In the genomic region with DNA sequence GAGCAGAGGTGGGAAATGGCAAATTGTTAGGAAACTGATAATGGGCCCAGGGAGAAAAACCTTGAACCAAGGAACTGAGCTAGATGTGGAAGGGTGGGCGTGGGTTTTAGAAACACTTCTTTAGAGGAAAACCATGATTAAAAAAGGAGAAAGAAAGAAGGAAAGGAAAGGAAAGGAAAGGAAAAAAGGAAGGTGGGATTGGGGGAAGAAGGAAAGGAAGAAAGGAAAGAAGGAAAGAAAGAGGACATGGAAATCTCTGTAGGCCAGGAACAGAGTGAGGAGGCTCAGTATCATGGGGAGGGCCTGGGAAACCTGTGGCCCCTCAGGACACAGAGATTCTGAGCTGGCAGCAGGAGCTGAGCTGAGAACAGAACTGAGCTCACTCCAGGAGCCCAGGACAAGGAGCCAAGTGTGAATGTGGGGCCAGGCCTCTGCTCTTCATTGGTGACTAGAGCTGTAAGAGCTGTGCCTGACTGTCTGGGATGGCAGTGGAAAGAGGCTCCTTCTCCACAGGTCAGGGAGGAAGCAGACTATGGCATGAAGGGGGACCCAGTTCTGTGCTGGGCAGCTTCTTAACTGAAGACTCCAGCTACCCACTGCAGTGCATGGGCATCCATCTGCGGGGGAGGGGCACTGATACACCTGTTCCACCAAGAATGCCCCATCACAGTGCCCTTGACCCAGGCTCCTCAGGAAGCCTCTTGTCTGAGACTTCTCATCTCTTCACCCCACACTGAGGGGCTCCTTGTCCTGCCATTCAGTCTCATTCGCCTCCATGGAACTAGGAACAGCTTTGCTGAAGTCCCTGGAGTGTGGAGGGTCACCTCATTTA, we compare ENCODE assay signal across 12 cellular contexts.
DNase-seq lines count a peak whose midpoint lies in the region; ATAC-seq, FAIRE-seq and TF ChIP-seq lines count a peak whose summit lies in the region.
"Had no signal": no experiment of that assay in that cellular context is flagged by ENCODE, and none has a peak within 500 bp of the region (broad histone marks: within the 10 kb centered on the region; RNA-seq: fewer than 3 reads in every experiment).

No MANE protein-coding gene starts in this region.

- H3K27ac Mint-ChIP-seq in CD4-positive, alpha-beta T cell: peak overlapping the region; percentile 90
- peak overlapping the region; percentile 95 for H3K27ac Mint-ChIP-seq in activated T-helper 1 cell treated with anti-CD3 and anti-CD28 coated beads, Interleukin-12 subunit alpha, Interleukin-12 subunit beta, Interleukin-2, Interleukin-4 antibody, amounts not matched to agents 30 ng/mL and 10 ng/mL and 1 ng/mL, durations not matched to agents 14 hours and 24 hours and 36 hours

- no peaks in the 10 kb centered on the region for H3K27me3 ChIP-seq in CD4-positive, alpha-beta T cell (ENCODE audit: control insufficient read depth, insufficient read depth, low read length)
- H3K27me3 ChIP-seq in DND-41 (ENCODE audit: insufficient read depth, low read length, poor library complexity) (no peaks in the 10 kb centered on the region), keratinocyte (ENCODE audit: control insufficient read depth, extremely low read depth, insufficient read depth, low read length) (no peaks in the 10 kb centered on the region), HepG2 (ENCODE audit: control insufficient read depth in 1 of 2, insufficient read depth in 2 of 2, low read length in 2 of 2) (peaks cover 0 to 5% of the 10 kb centered on the region in 2 experiments; a peak in 1 of 5 replicates)
- H3K27me3 ChIP-seq: breast epithelium had no signal

- H4K20me1 ChIP-seq in DND-41 (ENCODE audit: insufficient read depth, low read length): no peaks in the 10 kb centered on the region
- no peaks in the 10 kb centered on the region for H4K20me1 ChIP-seq in keratinocyte (ENCODE audit: control insufficient read depth, extremely low read depth, insufficient read depth, low read length)
- no peaks in the 10 kb centered on the region for H4K20me1 ChIP-seq in HepG2 (ENCODE audit: insufficient read depth, low read length)

- DNase-seq in CD4-positive, alpha-beta T cell: no peak
- DNase-seq in DND-41 (no peak), keratinocyte (ENCODE audit: low read depth, low spot score) (no peak), HepG2 (ENCODE audit: low spot score) (no peak)
- DNase-seq in activated T-helper 1 cell treated with anti-CD3 and anti-CD28 coated beads, Interleukin-12 subunit alpha, Interleukin-12 subunit beta, Interleukin-2, Interleukin-4 antibody, amounts not matched to agents 30 ng/mL and 10 ng/mL and 1 ng/mL, durations not matched to agents 14 hours and 24 hours and 36 hours (ENCODE audit: low spot score): no peak
- DNase-seq: GDM1; lower lobe of right lung; stimulated activated CD4-positive, alpha-beta T cell treated with anti-CD3 and anti-CD28 coated beads, Interleukin-2, amount 100 ng/mL, for 48 hours had no signal

- WGBS in HepG2 (ENCODE audit: low lambda C conversion rate): 10% methylated on average over 3 of the region's 3 CpGs

- H3K4me1 ChIP-seq in DND-41 (ENCODE audit: insufficient read depth, low read length) (peaks cover 35% of the 10 kb centered on the region), keratinocyte (ENCODE audit: control insufficient read depth, extremely low read depth, insufficient read depth, low read length) (peaks cover 31% of the 10 kb centered on the region), HepG2 (ENCODE audit: insufficient read depth, low read length) (no peaks in the 10 kb centered on the region)
- H3K4me1 ChIP-seq: breast epithelium had no signal

- H3K4me3 ChIP-seq in DND-41 (ENCODE audit: low read depth in 1 of 2, low read length in 2 of 2): no peak overlapping the region
- no peak overlapping the region for H3K4me3 ChIP-seq in keratinocyte (ENCODE audit: control insufficient read depth in 2 of 3, extremely low read depth in 1 of 3, insufficient read depth in 2 of 3, low read depth in 1 of 3, low read length in 3 of 3)
- no peak overlapping the region for H3K4me3 ChIP-seq in HepG2 (replicated peaks in 1 of 3; ENCODE audit: insufficient read depth in 1 of 3, low read depth in 2 of 3, low read length in 3 of 3)

- no peaks in the 10 kb centered on the region for H3K79me2 ChIP-seq in DND-41 (ENCODE audit: insufficient read depth, low read length)
- no peaks in the 10 kb centered on the region for H3K79me2 ChIP-seq in keratinocyte (ENCODE audit: control insufficient read depth, insufficient read depth, low read length)
- H3K79me2 ChIP-seq in HepG2 (ENCODE audit: insufficient read depth, low read length): no peaks in the 10 kb centered on the region

- H3K27ac ChIP-seq in CD4-positive, alpha-beta T cell (ENCODE audit: low read depth, low read length): no peak overlapping the region
- H3K27ac ChIP-seq in DND-41 (ENCODE audit: low read length): peak overlapping the region; percentile 65
- H3K27ac ChIP-seq in keratinocyte (ENCODE audit: control insufficient read depth, insufficient read depth, low read length): peak overlapping the region; percentile 53
- no peak overlapping the region for H3K27ac ChIP-seq in HepG2 (ENCODE audit: extremely low read length, insufficient read depth, low read length)
- H3K27ac ChIP-seq: breast epithelium, lower lobe of right lung had no signal

- H3K27me3 Mint-ChIP-seq in CD4-positive, alpha-beta T cell: peaks cover 5% of the 10 kb centered on the region
- no peaks in the 10 kb centered on the region for H3K27me3 Mint-ChIP-seq in activated T-helper 1 cell treated with anti-CD3 and anti-CD28 coated beads, Interleukin-12 subunit alpha, Interleukin-12 subunit beta, Interleukin-2, Interleukin-4 antibody, amounts not matched to agents 30 ng/mL and 10 ng/mL and 1 ng/mL, durations not matched to agents 14 hours and 24 hours and 36 hours (ENCODE audit: insufficient read depth)

- TF ChIP-seq CTCF in CD4-positive, alpha-beta T cell (IDR thresholded peaks at IDR 0.05): no peak
- TF ChIP-seq CTCF in DND-41 (IDR thresholded peaks at IDR 0.05; ENCODE audit: borderline replicate concordance, extremely low read depth, low read length, poor library complexity, severe bottlenecking) (no peak), keratinocyte (optimal IDR thresholded peaks at IDR 0.05 in 1 of 3, IDR thresholded peaks at IDR 0.05 in 1 of 3, conservative IDR thresholded peaks at IDR 0.05 in 1 of 3; ENCODE audit: extremely low read depth in 1 of 3, insufficient read depth in 2 of 3, low read length in 3 of 3) (no peak), HepG2 (CRISPR knock-in tag; IDR thresholded peaks at IDR 0.05) (no peak)

- TF ChIP-seq EP300 in HepG2 (IDR thresholded peaks at IDR 0.05; ENCODE audit: low read depth in 2 of 2, low read length in 2 of 2) (no peak), HepG2 (CRISPR knock-in tag; IDR thresholded peaks at IDR 0.05; ENCODE audit: borderline replicate concordance) (no peak)

- H2AFZ ChIP-seq in DND-41 (ENCODE audit: low read depth, low read length): no peak overlapping the region
- no peak overlapping the region for H2AFZ ChIP-seq in keratinocyte (ENCODE audit: control insufficient read depth, low read length)
- H2AFZ ChIP-seq in HepG2 (ENCODE audit: low read length): no peak overlapping the region

- no peak for FAIRE-seq in keratinocyte (lab: Jason Lieb, UNC)
- FAIRE-seq in HepG2 (lab: Jason Lieb, UNC): no peak

- no TSS peak for BruUV-seq in HepG2 (replicated peaks; lab: Mats Ljungman, UMichigan)

- no peaks in the 10 kb centered on the region for H3K9me3 Mint-ChIP-seq in CD4-positive, alpha-beta T cell
- no peaks in the 10 kb centered on the region for H3K9me3 Mint-ChIP-seq in activated T-helper 1 cell treated with anti-CD3 and anti-CD28 coated beads, Interleukin-12 subunit alpha, Interleukin-12 subunit beta, Interleukin-2, Interleukin-4 antibody, amounts not matched to agents 30 ng/mL and 10 ng/mL and 1 ng/mL, durations not matched to agents 14 hours and 24 hours and 36 hours

- H3K36me3 Mint-ChIP-seq in CD4-positive, alpha-beta T cell (ENCODE audit: low read depth): peaks cover 6% of the 10 kb centered on the region
- H3K36me3 Mint-ChIP-seq in activated T-helper 1 cell treated with anti-CD3 and anti-CD28 coated beads, Interleukin-12 subunit alpha, Interleukin-12 subunit beta, Interleukin-2, Interleukin-4 antibody, amounts not matched to agents 30 ng/mL and 10 ng/mL and 1 ng/mL, durations not matched to agents 14 hours and 24 hours and 36 hours (ENCODE audit: low read depth): peaks cover 6% of the 10 kb centered on the region

- intact Hi-C loops in CD4-positive, alpha-beta T cell (cut with DNase I, micrococcal nuclease): loop anchor here in 1 of 2 experiments (5.0 kb wide), 2 partner anchors 50 to 65 kb away; no protein-coding TSS in a partner anchor
- intact Hi-C loops in activated T-helper 1 cell treated with anti-CD3 and anti-CD28 coated beads, Interleukin-12 subunit alpha, Interleukin-12 subunit beta, Interleukin-2, Interleukin-4 antibody, amounts not matched to agents 30 ng/mL and 10 ng/mL and 1 ng/mL, durations not matched to agents 14 hours and 24 hours and 36 hours (cut with micrococcal nuclease): no loop called here
- intact Hi-C loops in HepG2 (cut with micrococcal nuclease; ENCODE audit: unreplicated experiment): no loop called here

- in situ Hi-C loops in HepG2 (cut with HindIII; ENCODE audit: extremely low pct_ligation_motif_present, low pct_unique_long_range_greater_than_20kb): no loop called here

- POLR2A ChIA-PET in CD4-positive, alpha-beta T cell (lab: Charles Lee): interaction anchor here (0.8 to 3.9 kb wide), 4 partner anchors 10 to 116 kb away, joined by 3 to 34 read pairs (median 16); partner anchors contain the start of gene BACH2
- POLR2A ChIA-PET in HepG2 (lab: Yijun Ruan, JAX): no interaction called here

- dilution Hi-C loops in keratinocyte (cut with MboI; ENCODE audit: extremely low pct_ligation_motif_present, low sequenced_read_pairs): no loop called here

- peak overlapping the region; percentile 35 for H3K4me3 Mint-ChIP-seq in CD4-positive, alpha-beta T cell
- H3K4me3 Mint-ChIP-seq in activated T-helper 1 cell treated with anti-CD3 and anti-CD28 coated beads, Interleukin-12 subunit alpha, Interleukin-12 subunit beta, Interleukin-2, Interleukin-4 antibody, amounts not matched to agents 30 ng/mL and 10 ng/mL and 1 ng/mL, durations not matched to agents 14 hours and 24 hours and 36 hours: peak overlapping the region; percentile 5

- H3K4me1 Mint-ChIP-seq in CD4-positive, alpha-beta T cell (ENCODE audit: low read depth): peaks cover 37% of the 10 kb centered on the region
- peaks cover 81% of the 10 kb centered on the region for H3K4me1 Mint-ChIP-seq in activated T-helper 1 cell treated with anti-CD3 and anti-CD28 coated beads, Interleukin-12 subunit alpha, Interleukin-12 subunit beta, Interleukin-2, Interleukin-4 antibody, amounts not matched to agents 30 ng/mL and 10 ng/mL and 1 ng/mL, durations not matched to agents 14 hours and 24 hours and 36 hours (ENCODE audit: low read depth)

- H3K9ac ChIP-seq in DND-41 (ENCODE audit: low read depth, low read length) (no peak overlapping the region), keratinocyte (ENCODE audit: control insufficient read depth, extremely low read depth, insufficient read depth, low read length) (no peak overlapping the region), HepG2 (ENCODE audit: insufficient read depth, low read depth, low read length) (no peak overlapping the region)

- peak overlapping the region; percentile 58 for H3K4me2 ChIP-seq in DND-41 (ENCODE audit: insufficient read depth, low read length)
- H3K4me2 ChIP-seq in keratinocyte (ENCODE audit: control insufficient read depth, extremely low read depth, insufficient read depth, low read depth, low read length): no peak overlapping the region
- H3K4me2 ChIP-seq in HepG2 (ENCODE audit: low read depth, low read length): no peak overlapping the region

- H3K9me3 ChIP-seq in CD4-positive, alpha-beta T cell (ENCODE audit: control insufficient read depth, low read length): no peaks in the 10 kb centered on the region
- no peaks in the 10 kb centered on the region for H3K9me3 ChIP-seq in DND-41 (ENCODE audit: insufficient read depth, low read length, severe bottlenecking)
- no peaks in the 10 kb centered on the region for H3K9me3 ChIP-seq in keratinocyte (ENCODE audit: control insufficient read depth, low read depth, low read length)
- no peaks in the 10 kb centered on the region for H3K9me3 ChIP-seq in HepG2 (ENCODE audit: low read length)
- H3K9me3 ChIP-seq: breast epithelium, lower lobe of right lung had no signal

- no peak for ATAC-seq in CD4-positive, alpha-beta T cell (ENCODE audit: poor library complexity)
- ATAC-seq in DND-41 (ENCODE audit: insufficient read depth, low read depth): no peak
- ATAC-seq in GM21786 (IDR thresholded peaks at IDR 0.05; ENCODE audit: unreplicated experiment): no peak
- no peak for ATAC-seq in GM19455 (IDR thresholded peaks at IDR 0.05; ENCODE audit: unreplicated experiment)
- no peak for ATAC-seq in GM18861 (IDR thresholded peaks at IDR 0.05; ENCODE audit: unreplicated experiment)
- no peak for ATAC-seq in HepG2

- H3K9me1 ChIP-seq in keratinocyte (ENCODE audit: control insufficient read depth, extremely low read depth, insufficient read depth, low read length): no peaks in the 10 kb centered on the region

- H3K36me3 ChIP-seq in DND-41 (ENCODE audit: insufficient read depth, low read length): no peaks in the 10 kb centered on the region
- no peaks in the 10 kb centered on the region for H3K36me3 ChIP-seq in keratinocyte (ENCODE audit: control insufficient read depth in 2 of 2, extremely low read depth in 1 of 2, insufficient read depth in 2 of 2, low read length in 2 of 2)
- H3K36me3 ChIP-seq in HepG2 (replicated peaks in 1 of 2; ENCODE audit: control insufficient read depth in 1 of 2, insufficient read depth in 2 of 2, low read length in 2 of 2): no peaks in the 10 kb centered on the region
- H3K36me3 ChIP-seq: breast epithelium, lower lobe of right lung had no signal

- TF ChIP-seq RAD21 in HepG2 (CRISPR knock-in tag; IDR thresholded peaks at IDR 0.05): no peak

- TF ChIP-seq POLR2A in HepG2 (IDR thresholded peaks at IDR 0.05; ENCODE audit: insufficient read depth in 1 of 2, low read depth in 2 of 2, low read length in 2 of 2): no peak

- CTCF ChIA-PET in CD4-positive, alpha-beta T cell (lab: Charles Lee): interaction anchor here (1.2 to 4.0 kb wide), 3 partner anchors 10 to 20 kb away, joined by 3 to 21 read pairs (median 13); no protein-coding TSS in a partner anchor
- CTCF ChIA-PET in HepG2 (lab: Yijun Ruan, JAX; ENCODE audit: low intra/inter-chr PET ratio, low total read pairs): no interaction called here

Comparison
In these comparisons a context has a peak if more than half of its experiments do, and no peak if none do; other contexts are left out.
1. H3K27ac ChIP-seq: peak in DND-41 (single experiment) and keratinocyte (single experiment); none in CD4-positive, alpha-beta T cell (single experiment) and HepG2 (single experiment).